ENCODE assay signal across 29 cellular contexts in genomic region chr7:90669492-90669891, GRCh38.
DNase-seq lines count a peak whose midpoint lies in the region; ATAC-seq and TF ChIP-seq lines count a peak whose summit lies in the region.
"Had no signal": no experiment of that assay in that cellular context is flagged by ENCODE, and none has a peak within 500 bp of the region (broad histone marks: within the 10 kb centered on the region; RNA-seq: fewer than 3 reads in every experiment).

No MANE protein-coding gene starts in this region.

- H3K36me3 ChIP-seq in thyroid gland, result no peaks in the 10 kb centered on the region
- H3K36me3 ChIP-seq: ascending aorta, esophagus squamous epithelium, heart right ventricle, ovary, upper lobe of left lung had no signal

- 74 to 80% methylated on average over 1 of the region's 1 CpG for WGBS in thyroid gland, 2 donors

- H3K27ac ChIP-seq in thyroid gland, result no peak overlapping the region
- H3K27ac ChIP-seq: ascending aorta, esophagus squamous epithelium, heart right ventricle, ovary, upper lobe of left lung had no signal

- no peaks in the 10 kb centered on the region for H3K9me3 ChIP-seq in thyroid gland
- H3K9me3 ChIP-seq: ascending aorta, esophagus squamous epithelium, heart right ventricle, ovary, upper lobe of left lung had no signal

- H3K4me3 ChIP-seq in choroid plexus epithelial cell (ENCODE audit: low read depth, low read length), result no peak overlapping the region
- H3K4me3 ChIP-seq in thyroid gland (replicated peaks in 1 of 3), result no peak overlapping the region
- H3K4me3 ChIP-seq: ascending aorta, esophagus squamous epithelium, heart right ventricle, ovary, upper lobe of left lung had no signal

- TF ChIP-seq CTCF in choroid plexus epithelial cell (conservative IDR thresholded peaks at IDR 0.05; ENCODE audit: low read depth, low read length) (no peak), thyroid gland (IDR thresholded peaks at IDR 0.05) (no peak)

- peak; percentile 21 for DNase-seq in choroid plexus epithelial cell (ENCODE audit: low read depth)
- DNase-seq in thyroid gland, result no peak
- DNase-seq: ACHN; activated CD8-positive, alpha-beta T cell treated with anti-CD3 and anti-CD28 coated beads for 36 hours; activated effector memory CD4-positive, alpha-beta T cell treated with Interleukin-2 at 50 U/mL for 16 hours; activated naive CD8-positive, alpha-beta T cell treated with anti-CD3 and anti-CD28 coated beads for 36 hours; caudate nucleus; dermis blood vessel endothelial cell; DMS153; esophagus squamous epithelium; foreskin melanocyte; HCEC 1CT; heart right ventricle; KG1; kidney glomerular epithelial cell; mammary epithelial cell; NCI-H774; ovary; stimulated activated CD4-positive, alpha-beta T cell treated with anti-CD3 and anti-CD28 coated beads, Interleukin-2, amount 100 ng/mL, for 48 hours; T-helper 1 cell; upper lobe of left lung had no signal

- intact Hi-C loops in thyroid gland (cut with DNase I), result no loop called here

- H3K4me1 ChIP-seq in thyroid gland, result peaks cover 0 to 2% of the 10 kb centered on the region in 2 donors
- H3K4me1 ChIP-seq: ascending aorta, esophagus squamous epithelium had no signal

- ATAC-seq in GM18502 (IDR thresholded peaks at IDR 0.05; ENCODE audit: poor library complexity, unreplicated experiment) (peak; percentile 50), GM21360 (IDR thresholded peaks at IDR 0.05; ENCODE audit: unreplicated experiment) (peak; percentile 72), HG02938 (IDR thresholded peaks at IDR 0.05; ENCODE audit: unreplicated experiment) (peak; percentile 62), GM21576 (IDR thresholded peaks at IDR 0.05; ENCODE audit: unreplicated experiment) (no peak), GM19035 (IDR thresholded peaks at IDR 0.05; ENCODE audit: unreplicated experiment) (no peak), GM18511 (IDR thresholded peaks at IDR 0.05; ENCODE audit: unreplicated experiment) (no peak)
- ATAC-seq: activated CD4-positive, CD25-positive, alpha-beta regulatory T cell treated with anti-CD3 and anti-CD28 coated beads, Interleukin-2, amount 50 U/mL, for 24 hours; activated CD8-positive, alpha-beta T cell treated with anti-CD3 and anti-CD28 coated beads for 36 hours had no signal

- H3K27me3 ChIP-seq in thyroid gland, result no peaks in the 10 kb centered on the region
- H3K27me3 ChIP-seq: ascending aorta, esophagus squamous epithelium, heart right ventricle, ovary, upper lobe of left lung had no signal

- no peak for TF ChIP-seq POLR2A in thyroid gland (IDR thresholded peaks at IDR 0.05)

Comparison
In these comparisons a context has a peak if more than half of its experiments do, and no peak if none do; other contexts are left out.
1. ATAC-seq: peak in GM18502 (single experiment), GM21360 (single experiment) and HG02938 (single experiment); none in GM21576 (single experiment), GM19035 (single experiment) and GM18511 (single experiment).